In genomic region chr7:46685051-46685450, GRCh38 we compare ENCODE assay signal across 18 cellular contexts.
DNase-seq lines count a peak whose midpoint lies in the region; ATAC-seq, FAIRE-seq and TF ChIP-seq lines count a peak whose summit lies in the region.
"Had no signal": no experiment of that assay in that cellular context is flagged by ENCODE, and none has a peak within 500 bp of the region (broad histone marks: within the 10 kb centered on the region; RNA-seq: fewer than 3 reads in every experiment).

No MANE protein-coding gene starts in this region.

- no peak overlapping the region for H3K4me2 ChIP-seq in HepG2 (ENCODE audit: low read depth, low read length)

- H3K9me3 ChIP-seq in body of pancreas (no peaks in the 10 kb centered on the region), HepG2 (ENCODE audit: low read length) (no peaks in the 10 kb centered on the region), aorta (ENCODE audit: control insufficient read depth, low read length) (no peaks in the 10 kb centered on the region)
- H3K9me3 ChIP-seq: lower lobe of right lung, ovary had no signal

- TF ChIP-seq CTCF in Calu3 (IDR thresholded peaks at IDR 0.05; ENCODE audit: unreplicated experiment) = peak; percentile 25
- TF ChIP-seq CTCF in body of pancreas (IDR thresholded peaks at IDR 0.05) = peak in 6 of 7 experiments; percentile 11 to 60 (median 44)
- peak; percentile 41 for TF ChIP-seq CTCF in HepG2 (CRISPR knock-in tag; IDR thresholded peaks at IDR 0.05)

- H3K27me3 Mint-ChIP-seq in Calu3 (ENCODE audit: unreplicated experiment) = no peaks in the 10 kb centered on the region
- H3K27me3 Mint-ChIP-seq: activated naive CD8-positive, alpha-beta T cell treated with anti-CD3 and anti-CD28 coated beads, Interleukin-2, amount 10 ng/mL, durations not matched to agents 7 days and 5 days had no signal

- H3K27ac Mint-ChIP-seq in Calu3 (ENCODE audit: unreplicated experiment) = peak overlapping the region; percentile 46
- H3K27ac Mint-ChIP-seq: activated naive CD8-positive, alpha-beta T cell treated with anti-CD3 and anti-CD28 coated beads, Interleukin-2, amount 10 ng/mL, durations not matched to agents 7 days and 5 days had no signal

- H3K27ac ChIP-seq in body of pancreas = no peak overlapping the region
- H3K27ac ChIP-seq in HepG2 (ENCODE audit: extremely low read length, insufficient read depth, low read length) = no peak overlapping the region
- H3K27ac ChIP-seq in aorta (ENCODE audit: low read depth in 1 of 2, low read length in 2 of 2) = no peak overlapping the region
- H3K27ac ChIP-seq: lower lobe of right lung, ovary had no signal

- no peak for TF ChIP-seq POLR2A in body of pancreas (IDR thresholded peaks at IDR 0.05)
- TF ChIP-seq POLR2A in HepG2 (IDR thresholded peaks at IDR 0.05; ENCODE audit: insufficient read depth in 1 of 2, low read depth in 2 of 2, low read length in 2 of 2) = no peak

- peak; percentile 14 for DNase-seq in Calu3
- DNase-seq in body of pancreas = peak; percentile 17 to 55 (median 36)
- DNase-seq in HepG2 (ENCODE audit: low spot score) = no peak
- DNase-seq in activated CD4-positive, CD25-positive, alpha-beta regulatory T cell treated with anti-CD3 and anti-CD28 coated beads, Interleukin-2, amount 50 U/mL, for 72 hours = no peak
- DNase-seq in aorta = no peak
- no peak for DNase-seq in HuH-7 (ENCODE audit: low spot score)
- DNase-seq: activated CD8-positive, alpha-beta memory T cell treated with anti-CD3 and anti-CD28 coated beads for 24 hours; activated naive CD8-positive, alpha-beta T cell treated with anti-CD3 and anti-CD28 coated beads, Interleukin-2, amount 10 ng/mL, durations not matched to agents 7 days and 5 days; EL; lower lobe of right lung; MG63; ovary; SIG-M5; stimulated activated CD4-positive, alpha-beta T cell treated with anti-CD3 and anti-CD28 coated beads, Interleukin-2, amount 100 ng/mL, for 48 hours; T-helper 2 cell had no signal

- no TSS peak for BruUV-seq in Calu3 (replicated peaks; lab: Mats Ljungman, UMichigan)
- BruUV-seq in HepG2 (replicated peaks; lab: Mats Ljungman, UMichigan) = no TSS peak

- POLR2A ChIA-PET in HepG2 (lab: Yijun Ruan, JAX) = no interaction called here

- no peaks in the 10 kb centered on the region for H4K20me1 ChIP-seq in HepG2 (ENCODE audit: insufficient read depth, low read length)

- intact Hi-C loops in Calu3 (cut with micrococcal nuclease; ENCODE audit: unreplicated experiment) = no loop called here
- intact Hi-C loops in body of pancreas (cut with DNase I) = no loop called here
- intact Hi-C loops in HepG2 (cut with micrococcal nuclease; ENCODE audit: unreplicated experiment) = no loop called here
- intact Hi-C loops in aorta (cut with DNase I) = loop anchor here in 1 of 2 donors (10.0 kb wide), 1 partner anchor 400 kb away; no protein-coding TSS in a partner anchor

- CTCF ChIA-PET in Calu3 (lab: Charles Lee) (interaction anchor here (0.7 kb wide), 1 partner anchor 426 kb away, joined by 3 read pairs; no protein-coding TSS in a partner anchor), HepG2 (lab: Yijun Ruan, JAX; ENCODE audit: low intra/inter-chr PET ratio, low total read pairs) (interaction anchor here (1.2 kb wide), 1 partner anchor 495 kb away, joined by 3 read pairs; no protein-coding TSS in a partner anchor)

- no peaks in the 10 kb centered on the region for H3K4me1 ChIP-seq in body of pancreas
- H3K4me1 ChIP-seq in HepG2 (ENCODE audit: insufficient read depth, low read length) = no peaks in the 10 kb centered on the region
- H3K4me1 ChIP-seq in aorta (ENCODE audit: control insufficient read depth in 1 of 2, insufficient read depth in 2 of 2, low read length in 2 of 2) = peaks cover 0 to 4% of the 10 kb centered on the region in 2 donors
- H3K4me1 ChIP-seq: lower lobe of right lung had no signal

- peak; percentile 53 for ATAC-seq in body of pancreas
- ATAC-seq in HepG2 = no peak
- no peak for ATAC-seq in aorta (ENCODE audit: low FRiP score)
- no peak for ATAC-seq in HG02885 (IDR thresholded peaks at IDR 0.05; ENCODE audit: poor library complexity, unreplicated experiment)
- ATAC-seq: GM12878, lower lobe of right lung had no signal

- H3K36me3 ChIP-seq in body of pancreas (replicated peaks in 1 of 2; ENCODE audit: insufficient read depth in 1 of 2, low read depth in 2 of 2) (no peaks in the 10 kb centered on the region), HepG2 (replicated peaks in 1 of 2; ENCODE audit: control insufficient read depth in 1 of 2, insufficient read depth in 2 of 2, low read length in 2 of 2) (no peaks in the 10 kb centered on the region), aorta (ENCODE audit: control insufficient read depth in 1 of 2, insufficient read depth in 2 of 2, low read length in 1 of 2) (no peaks in the 10 kb centered on the region)
- H3K36me3 ChIP-seq: lower lobe of right lung, MG63, ovary had no signal

- peaks cover 4% of the 10 kb centered on the region for H3K9me3 Mint-ChIP-seq in Calu3 (ENCODE audit: low read depth, unreplicated experiment)

- peaks cover 19% of the 10 kb centered on the region for H3K4me1 Mint-ChIP-seq in Calu3 (ENCODE audit: low read depth, unreplicated experiment)
- H3K4me1 Mint-ChIP-seq: activated naive CD8-positive, alpha-beta T cell treated with anti-CD3 and anti-CD28 coated beads, Interleukin-2, amount 10 ng/mL, durations not matched to agents 7 days and 5 days had no signal

- no peak overlapping the region for H3K4me3 ChIP-seq in body of pancreas
- no peak overlapping the region for H3K4me3 ChIP-seq in HepG2 (replicated peaks in 1 of 3; ENCODE audit: insufficient read depth in 1 of 3, low read depth in 2 of 3, low read length in 3 of 3)
- no peak overlapping the region for H3K4me3 ChIP-seq in aorta (ENCODE audit: low read length in 2 of 2)
- H3K4me3 ChIP-seq: GM12878, lower lobe of right lung, MG63, ovary had no signal

- 34% methylated on average over 2 of the region's 2 CpGs for WGBS in body of pancreas, 2 donors
- 32% methylated on average over 2 of the region's 2 CpGs for WGBS in HepG2 (ENCODE audit: low lambda C conversion rate)
- whole genome bisulfite sequencing in aorta, 2 donors = 75 to 79% methylated on average over 2 of the region's 2 CpGs

- no peaks in the 10 kb centered on the region for H3K79me2 ChIP-seq in HepG2 (ENCODE audit: insufficient read depth, low read length)

- no peaks in the 10 kb centered on the region for H3K27me3 ChIP-seq in body of pancreas
- H3K27me3 ChIP-seq in HepG2 (ENCODE audit: control insufficient read depth in 1 of 2, insufficient read depth in 2 of 2, low read length in 2 of 2) = no peaks in the 10 kb centered on the region
- H3K27me3 ChIP-seq in aorta (ENCODE audit: control insufficient read depth in 1 of 2, insufficient read depth in 2 of 2, low read length in 1 of 2) = no peaks in the 10 kb centered on the region
- H3K27me3 ChIP-seq: MG63, ovary had no signal

- TF ChIP-seq EP300 in Ishikawa (IDR thresholded peaks at IDR 0.05; ENCODE audit: borderline replicate concordance) (no peak), HepG2 (IDR thresholded peaks at IDR 0.05; ENCODE audit: low read depth in 2 of 2, low read length in 2 of 2) (no peak), HepG2 (CRISPR knock-in tag; IDR thresholded peaks at IDR 0.05; ENCODE audit: borderline replicate concordance) (no peak)

- no peak overlapping the region for H2AFZ ChIP-seq in HepG2 (ENCODE audit: low read length)

- H3K36me3 Mint-ChIP-seq in Calu3 (ENCODE audit: insufficient read depth, unreplicated experiment) = no peaks in the 10 kb centered on the region
- H3K36me3 Mint-ChIP-seq: activated naive CD8-positive, alpha-beta T cell treated with anti-CD3 and anti-CD28 coated beads, Interleukin-2, amount 10 ng/mL, durations not matched to agents 7 days and 5 days had no signal

- FAIRE-seq in HepG2 (lab: Jason Lieb, UNC) = no peak
- FAIRE-seq: GM12878 had no signal

- in situ Hi-C loops in HepG2 (cut with HindIII; ENCODE audit: extremely low pct_ligation_motif_present, low pct_unique_long_range_greater_than_20kb) = no loop called here

- no peak overlapping the region for H3K4me3 Mint-ChIP-seq in Calu3 (ENCODE audit: low read depth, unreplicated experiment)
- H3K4me3 Mint-ChIP-seq: activated naive CD8-positive, alpha-beta T cell treated with anti-CD3 and anti-CD28 coated beads, Interleukin-2, amount 10 ng/mL, durations not matched to agents 7 days and 5 days had no signal

- TF ChIP-seq RAD21 in Ishikawa (IDR thresholded peaks at IDR 0.05; ENCODE audit: low read depth) = peak; percentile 42
- TF ChIP-seq RAD21 in HepG2 (CRISPR knock-in tag; IDR thresholded peaks at IDR 0.05) = no peak

- no peak overlapping the region for H3K9ac ChIP-seq in HepG2 (ENCODE audit: insufficient read depth, low read depth, low read length)

TF ChIP-seq in Ishikawa, 13 proteins besides CTCF, POLR2A, EP300 and RAD21:
- TF ChIP-seq CEBPB (IDR thresholded peaks at IDR 0.05) (no peak), YY1 (IDR thresholded peaks at IDR 0.05; ENCODE audit: low read depth) (no peak), TCF12 (IDR thresholded peaks at IDR 0.05; ENCODE audit: low read depth) (no peak), FOXM1 (IDR thresholded peaks at IDR 0.05; ENCODE audit: borderline replicate concordance, low read depth) (no peak), TAF1 (IDR thresholded peaks at IDR 0.05; ENCODE audit: low read depth) (no peak)
TF ChIP-seq in Ishikawa: peak in this region for 0.

TF ChIP-seq in HepG2, 621 proteins besides CTCF, POLR2A, EP300 and RAD21:
- no peak for TF ChIP-seq ZNF512B (CRISPR knock-in tag; IDR thresholded peaks at IDR 0.05; ENCODE audit: borderline replicate concordance)
- TF ChIP-seq MAFF (IDR thresholded peaks at IDR 0.05; ENCODE audit: low read depth, low read length) = no peak
- peak; percentile 39; the same call in 1 of the 2 replicates for TF ChIP-seq STAG1 (CRISPR knock-in tag; IDR thresholded peaks at IDR 0.05)

Comparison
In these comparisons a context has a peak if more than half of its experiments do, and no peak if none do; other contexts are left out.
1. DNase-seq: peak in Calu3 (single experiment) and body of pancreas (4 of 4); none in HepG2 (single experiment), activated CD4-positive, CD25-positive, alpha-beta regulatory T cell treated with anti-CD3 and anti-CD28 coated beads, Interleukin-2, amount 50 U/mL, for 72 hours (single experiment), aorta (0 of 2) and HuH-7 (single experiment).
2. Peak in every context shown above with its lines, with median percentiles within 50 percentile points of each other: CTCF ChIP-seq.